In genomic region chr12:50205648-50206047, GRCh38 we compare ENCODE assay signal across 17 cellular contexts. TPM values are rescaled to one million over a fixed set of nuclear protein-coding genes. Genes with fewer than 3 reads are reported as not detected.
DNase-seq lines count a peak whose midpoint lies in the region; ATAC-seq, FAIRE-seq and TF ChIP-seq lines count a peak whose summit lies in the region.
"Had no signal": no experiment of that assay in that cellular context is flagged by ENCODE, and none has a peak within 500 bp of the region (broad histone marks: within the 10 kb centered on the region; RNA-seq: fewer than 3 reads in every experiment).

No MANE protein-coding gene starts in this region.

- no peak overlapping the region for H3K4me3 Mint-ChIP-seq in GM23338

- no peak overlapping the region for H3K9ac ChIP-seq in Karpas-422 (ENCODE audit: low read length)
- H3K9ac ChIP-seq: BLaER1 had no signal

- no peak for ATAC-seq in GM23338
- ATAC-seq in foreskin keratinocyte: no peak
- ATAC-seq: HCT116 had no signal

- no peak for TF ChIP-seq CTCF in GM23338 (conservative IDR thresholded peaks at IDR 0.05; ENCODE audit: low read depth in 2 of 2)
- no peak for TF ChIP-seq CTCF in bronchial epithelial cell (IDR thresholded peaks at IDR 0.05; ENCODE audit: insufficient read depth, low read length, severe bottlenecking)
- TF ChIP-seq CTCF in foreskin keratinocyte (conservative IDR thresholded peaks at IDR 0.05): no peak

- no peak for FAIRE-seq in bronchial epithelial cell (lab: Jason Lieb, UNC)
- FAIRE-seq: GM19239, H54, HTR-8/SVneo had no signal

- peaks cover 33% of the 10 kb centered on the region for H3K36me3 Mint-ChIP-seq in GM23338 (ENCODE audit: low read depth)

- H3K9me2 ChIP-seq in GM23338 (ENCODE audit: insufficient read depth) (no peaks in the 10 kb centered on the region), Karpas-422 (replicated peaks; ENCODE audit: insufficient read depth, low read length) (no peaks in the 10 kb centered on the region)

- no peaks in the 10 kb centered on the region for H3K9me3 ChIP-seq in Karpas-422 (ENCODE audit: low read length)
- H3K9me3 ChIP-seq in MG63: no peaks in the 10 kb centered on the region
- H3K9me3 ChIP-seq: BLaER1 had no signal

- H3K27me3 ChIP-seq in GM23338 (ENCODE audit: insufficient read depth) (no peaks in the 10 kb centered on the region), Karpas-422 (ENCODE audit: low read length) (no peaks in the 10 kb centered on the region), bronchial epithelial cell (ENCODE audit: control insufficient read depth, insufficient read depth, low read length) (no peaks in the 10 kb centered on the region), foreskin keratinocyte (no peaks in the 10 kb centered on the region), MG63 (no peaks in the 10 kb centered on the region)
- H3K27me3 ChIP-seq: BLaER1 had no signal

- H3F3A ChIP-seq in GM23338 (replicated peaks; ENCODE audit: low read depth): no peaks in the 10 kb centered on the region; the same call in 1 of the 2 replicates

- peaks cover 16% of the 10 kb centered on the region for H3K4me1 Mint-ChIP-seq in GM23338

- H3K4me1 ChIP-seq in GM23338 (ENCODE audit: insufficient read depth) (peaks cover 15% of the 10 kb centered on the region), Karpas-422 (ENCODE audit: low read length) (no peaks in the 10 kb centered on the region), foreskin keratinocyte (peaks cover 83% of the 10 kb centered on the region)
- H3K4me1 ChIP-seq: BLaER1 had no signal

- H3K27ac ChIP-seq in GM23338 (ENCODE audit: low read depth) (peak overlapping the region; percentile 69), Karpas-422 (ENCODE audit: low read length) (no peak overlapping the region), foreskin keratinocyte (peak overlapping the region; percentile 65)
- H3K27ac ChIP-seq: BLaER1 had no signal

- H3K4me3 ChIP-seq in GM23338 (no peak overlapping the region), Karpas-422 (ENCODE audit: low read length) (no peak overlapping the region), bronchial epithelial cell (ENCODE audit: low read depth, low read length) (no peak overlapping the region), MG63 (no peak overlapping the region)
- H3K4me3 ChIP-seq: BLaER1 had no signal

- H3K27me3 Mint-ChIP-seq in GM23338 (ENCODE audit: insufficient read depth, low read depth, poor library complexity): peaks cover 6% of the 10 kb centered on the region

- H3K27ac Mint-ChIP-seq in GM23338: no peak overlapping the region; the same call in 1 of the 2 replicates

- no peaks in the 10 kb centered on the region for H3K9me3 Mint-ChIP-seq in GM23338

- H3K4me2 ChIP-seq in GM23338 (no peak overlapping the region), Karpas-422 (ENCODE audit: low read depth, low read length, poor library complexity, severe bottlenecking) (no peak overlapping the region)
- H3K4me2 ChIP-seq: BLaER1 had no signal

- H2AFZ ChIP-seq in GM23338 (no peak overlapping the region), Karpas-422 (ENCODE audit: low read length) (no peak overlapping the region)

- DNase-seq in GM23338 (ENCODE audit: low spot score): no peak
- DNase-seq in Karpas-422: peak; percentile 40
- DNase-seq in bronchial epithelial cell (ENCODE audit: low read depth): peak; percentile 56
- peak in 1 of 2 donors; percentile 54 for DNase-seq in foreskin keratinocyte
- DNase-seq in NCI-H1694 treated with DMSO at 0.1 percent for 48 hours (lab: John Stamatoyannopoulos, UW): no peak
- DNase-seq in MG63: no peak
- no peak for DNase-seq in erythroblast (lab: John Stamatoyannopoulos, UW)
- DNase-seq in stimulated activated CD4-positive, alpha-beta T cell treated with anti-CD3 and anti-CD28 coated beads, Interleukin-2, amount 100 ng/mL, for 24 hours: no peak
- DNase-seq: 8988T, AML-193, DMS53, GF-D8 had no signal

- TF ChIP-seq POLR2A in erythroblast (IDR thresholded peaks at IDR 0.05; ENCODE audit: low read length): no peak

- peaks cover 14% of the 10 kb centered on the region; the same call in 1 of the 2 replicates for H3K36me3 ChIP-seq in GM23338 (ENCODE audit: insufficient read depth)
- peaks cover 12% of the 10 kb centered on the region; the same call in 1 of the 2 replicates for H3K36me3 ChIP-seq in Karpas-422 (ENCODE audit: insufficient read depth, low read length)
- H3K36me3 ChIP-seq in bronchial epithelial cell (ENCODE audit: control insufficient read depth, insufficient read depth, low read length): peaks cover 5% of the 10 kb centered on the region
- peaks cover 71% of the 10 kb centered on the region for H3K36me3 ChIP-seq in MG63

- H3K79me2 ChIP-seq in GM23338 (replicated peaks; ENCODE audit: insufficient read depth): peaks cover 14% of the 10 kb centered on the region; the same call in 1 of the 2 replicates
- peaks cover 35% of the 10 kb centered on the region for H3K79me2 ChIP-seq in Karpas-422 (ENCODE audit: low read length)

- H4K20me1 ChIP-seq in GM23338 (replicated peaks; ENCODE audit: insufficient read depth) (no peaks in the 10 kb centered on the region), Karpas-422 (ENCODE audit: insufficient read depth, low read depth, low read length) (no peaks in the 10 kb centered on the region)
- H4K20me1 ChIP-seq: BLaER1 had no signal

TF ChIP-seq in GM23338, 12 proteins besides CTCF, POLR2A, EP300 and RAD21:
- no peak for TF ChIP-seq ZNF462 (CRISPR knock-in tag; IDR thresholded peaks at IDR 0.05)
- no peak for TF ChIP-seq EZH2 (IDR thresholded peaks at IDR 0.05; ENCODE audit: low read depth, unreplicated experiment)
- no peak for TF ChIP-seq JUNB (IDR thresholded peaks at IDR 0.05; ENCODE audit: unreplicated experiment)
- no peak for TF ChIP-seq NANOG (IDR thresholded peaks at IDR 0.05; ENCODE audit: borderline replicate concordance)
TF ChIP-seq in GM23338: peak in this region for 0.

RNA-seq across cellular contexts. Expression of gene CERS5, which starts 38.5 kb away (rescaled TPM):
- total RNA-seq in GM23338 (2014; rRNA removed; shearing (Covaris generic)): 50.2 and 56.5 TPM in 2 replicates
- polyA plus RNA-seq in GM23338 (2016; fragmentation: Nextera tagmentation; extraction: Ambion mirVana) (42.7 and 45.4 TPM in 2 replicates), foreskin keratinocyte (40.6 and 42.6 TPM in 2 replicates)
- 47.7 and 65.9 TPM in 2 replicates for total RNA-seq in Karpas-422 (2014; rRNA removed; shearing (Covaris generic); ENCODE audit: low replicate concordance)
- total RNA-seq in bronchial epithelial cell (21.9 and 30.3 TPM in 2 replicates), foreskin keratinocyte (35.9 and 38.9 TPM in 2 replicates)
- 38.6 and 40.3 TPM in 2 replicates for total RNA-seq in MG63 (2014; rRNA removed; shearing (Covaris generic); ENCODE audit: low replicate concordance)

Comparison
In these comparisons a context has a peak if more than half of its experiments do, and no peak if none do; other contexts are left out.
1. DNase-seq: peak in Karpas-422 (single experiment) and bronchial epithelial cell (single experiment); none in GM23338 (single experiment), NCI-H1694 treated with DMSO at 0.1 percent for 48 hours (single experiment), MG63 (single experiment), erythroblast (0 of 2) and stimulated activated CD4-positive, alpha-beta T cell treated with anti-CD3 and anti-CD28 coated beads, Interleukin-2, amount 100 ng/mL, for 24 hours (0 of 2).